15 cellular contexts compared by ENCODE assay signal in genomic region chr1:77984629-77985028, GRCh38. TPM values are rescaled to one million over a fixed set of nuclear protein-coding genes. Genes with fewer than 3 reads are reported as not detected.
DNase-seq lines count a peak whose midpoint lies in the region; ATAC-seq and TF ChIP-seq lines count a peak whose summit lies in the region.
"Had no signal": no experiment of that assay in that cellular context is flagged by ENCODE, and none has a peak within 500 bp of the region (broad histone marks: within the 10 kb centered on the region; RNA-seq: fewer than 3 reads in every experiment).

No MANE protein-coding gene starts in this region.

- H3K27me3 ChIP-seq in heart left ventricle, result no peaks in the 10 kb centered on the region
- no peaks in the 10 kb centered on the region for H3K27me3 ChIP-seq in muscle layer of duodenum (ENCODE audit: low read depth, low read length)

- no peak overlapping the region for H3K4me3 Mint-ChIP-seq in activated T-helper 2 cell treated with anti-CD3 and anti-CD28 coated beads, Interferon-gamma antibody, Interleukin-2, Interleukin-4, amounts not matched to agents 10 μg/mL and 5 μg/mL and 100 μg/mL, durations not matched to agents 14 hours and 24 hours and 36 hours (ENCODE audit: low read depth)
- no peak overlapping the region for H3K4me3 Mint-ChIP-seq in stimulated activated memory B cell treated with anti-CD40 and anti-IgM and Interleukin-4, amounts not matched to agents 10 μg/mL and 1 μg/mL and 100 μg/mL, for 72 hours
- H3K4me3 Mint-ChIP-seq: CD4-positive, alpha-beta T cell had no signal

- H3K9me3 Mint-ChIP-seq in activated T-helper 2 cell treated with anti-CD3 and anti-CD28 coated beads, Interferon-gamma antibody, Interleukin-2, Interleukin-4, amounts not matched to agents 10 μg/mL and 5 μg/mL and 100 μg/mL, durations not matched to agents 14 hours and 24 hours and 36 hours, result no peaks in the 10 kb centered on the region
- H3K9me3 Mint-ChIP-seq in stimulated activated memory B cell treated with anti-CD40 and anti-IgM and Interleukin-4, amounts not matched to agents 10 μg/mL and 1 μg/mL and 100 μg/mL, for 72 hours, result no peaks in the 10 kb centered on the region
- H3K9me3 Mint-ChIP-seq: CD4-positive, alpha-beta T cell; IgD-negative memory B cell had no signal

- 78 to 87% (median 84%) methylated on average over 4 of the region's 4 CpGs for WGBS in heart left ventricle, 4 donors

- H3K27ac ChIP-seq in heart left ventricle, result peak overlapping the region in 11 of 12 donors; percentile 2 to 66 (median 28)
- peak overlapping the region; percentile 42 for H3K27ac ChIP-seq in muscle layer of duodenum (ENCODE audit: low read length)

- DNase-seq in heart left ventricle (no peak), cardiac septum (ENCODE audit: low spot score) (no peak)
- no peak for DNase-seq in activated T-helper 2 cell treated with anti-CD3 and anti-CD28 coated beads, Interferon-gamma antibody, Interleukin-2, Interleukin-4, amounts not matched to agents 10 μg/mL and 5 μg/mL and 100 μg/mL, durations not matched to agents 14 hours and 24 hours and 36 hours (ENCODE audit: low spot score)
- DNase-seq in stimulated activated CD4-positive, alpha-beta T cell treated with anti-CD3 and anti-CD28 coated beads, Interleukin-15, amount 100 ng/mL, for 24 hours, result no peak
- DNase-seq: ACHN; CD4-positive, alpha-beta T cell; DMS79 treated with DMSO at 0.1 percent for 48 hours; NCI-H1417; NCI-H2029; NCI-H2171 treated with DMSO at 0.1 percent for 48 hours; NCI-H510A treated with DMSO at 0.1 percent for 48 hours had no signal

- peaks cover 58% of the 10 kb centered on the region for H3K4me1 Mint-ChIP-seq in activated T-helper 2 cell treated with anti-CD3 and anti-CD28 coated beads, Interferon-gamma antibody, Interleukin-2, Interleukin-4, amounts not matched to agents 10 μg/mL and 5 μg/mL and 100 μg/mL, durations not matched to agents 14 hours and 24 hours and 36 hours (ENCODE audit: low read depth)
- H3K4me1 Mint-ChIP-seq in stimulated activated memory B cell treated with anti-CD40 and anti-IgM and Interleukin-4, amounts not matched to agents 10 μg/mL and 1 μg/mL and 100 μg/mL, for 72 hours, result peaks cover 42% of the 10 kb centered on the region

- H3K36me3 ChIP-seq in heart left ventricle (peaks cover 0 to 4% (median 0%) of the 10 kb centered on the region in 9 donors), muscle layer of duodenum (ENCODE audit: control insufficient read depth in 1 of 2, insufficient read depth in 2 of 2, low read length in 2 of 2) (no peaks in the 10 kb centered on the region)

- H3K27ac Mint-ChIP-seq in activated T-helper 2 cell treated with anti-CD3 and anti-CD28 coated beads, Interferon-gamma antibody, Interleukin-2, Interleukin-4, amounts not matched to agents 10 μg/mL and 5 μg/mL and 100 μg/mL, durations not matched to agents 14 hours and 24 hours and 36 hours, result peak overlapping the region; percentile 19
- H3K27ac Mint-ChIP-seq in stimulated activated memory B cell treated with anti-CD40 and anti-IgM and Interleukin-4, amounts not matched to agents 10 μg/mL and 1 μg/mL and 100 μg/mL, for 72 hours, result peak overlapping the region; percentile 58
- H3K27ac Mint-ChIP-seq: CD4-positive, alpha-beta T cell; IgD-negative memory B cell had no signal

- H3K27me3 Mint-ChIP-seq in activated T-helper 2 cell treated with anti-CD3 and anti-CD28 coated beads, Interferon-gamma antibody, Interleukin-2, Interleukin-4, amounts not matched to agents 10 μg/mL and 5 μg/mL and 100 μg/mL, durations not matched to agents 14 hours and 24 hours and 36 hours (ENCODE audit: low read depth), result no peaks in the 10 kb centered on the region
- H3K27me3 Mint-ChIP-seq in stimulated activated memory B cell treated with anti-CD40 and anti-IgM and Interleukin-4, amounts not matched to agents 10 μg/mL and 1 μg/mL and 100 μg/mL, for 72 hours, result no peaks in the 10 kb centered on the region
- H3K27me3 Mint-ChIP-seq: CD4-positive, alpha-beta T cell; IgD-negative memory B cell had no signal

- no peak for TF ChIP-seq CTCF in heart left ventricle (IDR thresholded peaks at IDR 0.05)

- H3K4me3 ChIP-seq in heart left ventricle (peak overlapping the region in 1 of 12 donors; percentile 4), muscle layer of duodenum (ENCODE audit: low read depth in 1 of 2, low read length in 2 of 2) (no peak overlapping the region)

- no peak for ATAC-seq in heart left ventricle
- no peak for ATAC-seq in stimulated activated memory B cell treated with anti-CD40 and anti-IgM and Interleukin-4, amounts not matched to agents 10 μg/mL and 1 μg/mL and 100 μg/mL, for 72 hours
- no peak for ATAC-seq in GM19023 (IDR thresholded peaks at IDR 0.05; ENCODE audit: unreplicated experiment)

- H3K9me3 ChIP-seq in heart left ventricle (no peaks in the 10 kb centered on the region), muscle layer of duodenum (ENCODE audit: control insufficient read depth in 1 of 2, low read length in 2 of 2) (no peaks in the 10 kb centered on the region)

- no peak for TF ChIP-seq POLR2A in heart left ventricle (IDR thresholded peaks at IDR 0.05)

- H3K4me1 ChIP-seq in heart left ventricle (peaks cover 2 to 55% (median 23%) of the 10 kb centered on the region in 12 donors), muscle layer of duodenum (ENCODE audit: control insufficient read depth in 1 of 2, insufficient read depth in 2 of 2, low read length in 2 of 2) (peaks cover 6 to 8% of the 10 kb centered on the region in 2 donors)

- peaks cover 49% of the 10 kb centered on the region for H3K36me3 Mint-ChIP-seq in activated T-helper 2 cell treated with anti-CD3 and anti-CD28 coated beads, Interferon-gamma antibody, Interleukin-2, Interleukin-4, amounts not matched to agents 10 μg/mL and 5 μg/mL and 100 μg/mL, durations not matched to agents 14 hours and 24 hours and 36 hours (ENCODE audit: low read depth)
- peaks cover 21% of the 10 kb centered on the region for H3K36me3 Mint-ChIP-seq in stimulated activated memory B cell treated with anti-CD40 and anti-IgM and Interleukin-4, amounts not matched to agents 10 μg/mL and 1 μg/mL and 100 μg/mL, for 72 hours

- intact Hi-C loops in heart left ventricle (cut with DNase I) (no loop called here), cardiac septum (cut with DNase I) (no loop called here)
- intact Hi-C loops in activated T-helper 2 cell treated with anti-CD3 and anti-CD28 coated beads, Interferon-gamma antibody, Interleukin-2, Interleukin-4, amounts not matched to agents 10 μg/mL and 5 μg/mL and 100 μg/mL, durations not matched to agents 14 hours and 24 hours and 36 hours (cut with micrococcal nuclease), result no loop called here

RNA-seq across cellular contexts. Expression of gene FUBP1, which starts 5.8 kb away (rescaled TPM):
- total RNA-seq in heart left ventricle (10 to 100 TPM; 40.5 to 78.9 (median 64.3) TPM), cardiac septum (80.0 TPM)
- 10 to 100 TPM; 27.0 to 50.1 TPM for polyA plus RNA-seq in heart left ventricle
- total RNA-seq in activated T-helper 2 cell treated with anti-CD3 and anti-CD28 coated beads, Interferon-gamma antibody, Interleukin-2, Interleukin-4, amounts not matched to agents 10 μg/mL and 5 μg/mL and 100 μg/mL, durations not matched to agents 14 hours and 24 hours and 36 hours, result 262 and 269 TPM in 2 replicates

RNA-seq across cellular contexts. Expression of gene DNAJB4, which starts 20.1 kb away (rescaled TPM):
- total RNA-seq in heart left ventricle, result 100 to 1,000 TPM in 4 of 9 donors, 10 to 100 TPM in 5; 56.7 to 190 (median 95.9) TPM
- polyA plus RNA-seq in heart left ventricle, result 100 to 1,000 TPM in 1 of 2 donors, 10 to 100 TPM in 1; 35.2 to 162 TPM
- 140 TPM for total RNA-seq in cardiac septum
- total RNA-seq in activated T-helper 2 cell treated with anti-CD3 and anti-CD28 coated beads, Interferon-gamma antibody, Interleukin-2, Interleukin-4, amounts not matched to agents 10 μg/mL and 5 μg/mL and 100 μg/mL, durations not matched to agents 14 hours and 24 hours and 36 hours, result 12.5 and 14.6 TPM in 2 replicates
